In the genomic region with DNA sequence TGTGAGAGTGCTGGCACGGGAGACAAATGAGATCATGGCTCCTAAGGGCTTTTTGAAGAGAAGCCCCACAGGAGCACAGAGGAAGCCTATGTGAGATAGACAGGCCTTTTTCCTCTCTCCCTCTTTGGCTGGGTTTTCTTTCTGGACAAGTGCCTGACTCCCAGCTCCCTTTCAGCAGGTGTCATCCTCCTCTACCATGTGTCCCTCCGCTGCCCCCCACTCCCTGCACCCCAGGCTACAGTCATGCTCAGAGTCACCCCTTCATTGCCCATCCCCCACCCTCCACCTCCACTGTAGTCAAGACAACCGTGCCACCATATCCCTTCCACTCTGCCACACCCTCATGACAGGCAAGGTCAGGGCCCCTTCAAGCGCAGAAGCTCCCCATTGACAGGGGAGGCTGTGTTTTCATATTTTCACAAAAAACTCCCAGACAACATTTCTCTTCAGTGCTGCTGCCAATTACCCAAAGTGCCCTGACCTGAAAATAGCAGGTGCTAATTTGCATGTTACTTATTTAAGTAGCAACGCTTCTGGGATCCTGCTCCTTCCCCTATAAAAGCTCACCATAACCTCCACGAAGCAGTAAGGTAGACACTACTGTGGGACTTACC, we compare ENCODE assay signal across 14 cellular contexts.
DNase-seq lines count a peak whose midpoint lies in the region; ATAC-seq and TF ChIP-seq lines count a peak whose summit lies in the region.
"Had no signal": no experiment of that assay in that cellular context is flagged by ENCODE, and none has a peak within 500 bp of the region (broad histone marks: within the 10 kb centered on the region; RNA-seq: fewer than 3 reads in every experiment).

No MANE protein-coding gene starts in this region.

- no peak overlapping the region for H2BK5ac ChIP-seq in H9 (ENCODE audit: insufficient read length, low read length)

- 0 out of 2 replicates have a peak overlapping the region, but pooled peaks have one; percentile 10 for H3K14ac ChIP-seq in H9 (ENCODE audit: insufficient read depth, low read length)

- no peak overlapping the region for H4K8ac ChIP-seq in H9 (replicated peaks; ENCODE audit: insufficient read length, low read depth, low read length)

- peak overlapping the region; percentile 70 to 100 (median 99); a peak in 6 of 7 replicates for H3K27ac Mint-ChIP-seq in H9
- H3K27ac Mint-ChIP-seq: CD8-positive, alpha-beta memory T cell had no signal

- peak overlapping the region; percentile 7 to 95; a peak in 2 of 5 replicates for H3K4me3 Mint-ChIP-seq in H9

- H3K4me3 ChIP-seq in hepatocyte = no peak overlapping the region
- no peak overlapping the region for H3K4me3 ChIP-seq in skeletal muscle satellite cell (ENCODE audit: low read length)
- no peak overlapping the region for H3K4me3 ChIP-seq in MG63
- H3K4me3 ChIP-seq: colonic mucosa had no signal

- H2AFZ ChIP-seq in H9 (ENCODE audit: low read length) = no peak overlapping the region
- no peak overlapping the region for H2AFZ ChIP-seq in hepatocyte

- intact Hi-C loops in posterior vena cava (cut with DNase I) = no loop called here

- H3K4me1 Mint-ChIP-seq in H9 = peaks cover 56 to 63% of the 10 kb centered on the region in 2 experiments

- peaks cover 0 to 2% (median 0%) of the 10 kb centered on the region in 3 experiments; a peak in 3 of 7 replicates for H3K36me3 Mint-ChIP-seq in H9 (ENCODE audit: insufficient read depth in 1 of 3, low read depth in 3 of 3)

- H4K91ac ChIP-seq in H9 (ENCODE audit: insufficient read length, low read depth, low read length) = no peak overlapping the region

- H3K9me2 ChIP-seq in hepatocyte (replicated peaks; ENCODE audit: insufficient read depth) = no peaks in the 10 kb centered on the region

- H3K4ac ChIP-seq in H9 (ENCODE audit: low read depth, low read length) = no peak overlapping the region

- H3K27ac ChIP-seq in H9 (ENCODE audit: insufficient read length, low read depth, low read length) = no peak overlapping the region
- H3K27ac ChIP-seq in hepatocyte = peak overlapping the region; percentile 59
- H3K27ac ChIP-seq: colonic mucosa had no signal

- H3K79me2 ChIP-seq in H9 (ENCODE audit: insufficient read depth, low read length) (no peaks in the 10 kb centered on the region; the same call in 1 of the 2 replicates), hepatocyte (peaks cover 32% of the 10 kb centered on the region)

- H3K79me1 ChIP-seq in H9 (ENCODE audit: insufficient read depth, low read depth, low read length, poor library complexity, severe bottlenecking) = no peaks in the 10 kb centered on the region

- H3K23ac ChIP-seq in H9 (ENCODE audit: insufficient read length, low read depth, low read length) = no peak overlapping the region

- no peaks in the 10 kb centered on the region for H4K20me1 ChIP-seq in H9 (ENCODE audit: control insufficient read depth, insufficient read depth, insufficient read length)
- H4K20me1 ChIP-seq in hepatocyte (ENCODE audit: insufficient read depth, poor library complexity, severe bottlenecking) = no peaks in the 10 kb centered on the region

- H3K9me3 ChIP-seq in H9 (ENCODE audit: control insufficient read depth, low read depth, low read length) = no peaks in the 10 kb centered on the region
- no peaks in the 10 kb centered on the region for H3K9me3 ChIP-seq in hepatocyte (ENCODE audit: low read depth)
- H3K9me3 ChIP-seq in skeletal muscle satellite cell (replicated peaks; ENCODE audit: low read length) = no peaks in the 10 kb centered on the region
- H3K9me3 ChIP-seq in MG63 = no peaks in the 10 kb centered on the region
- H3K9me3 ChIP-seq: colonic mucosa had no signal

- H3K4me1 ChIP-seq in H9 (ENCODE audit: insufficient read depth, low read length) = peaks cover 31% of the 10 kb centered on the region
- H3K4me1 ChIP-seq in hepatocyte (ENCODE audit: insufficient read depth) = peaks cover 26% of the 10 kb centered on the region
- H3K4me1 ChIP-seq in skeletal muscle satellite cell (ENCODE audit: control insufficient read depth, insufficient read depth, low read length) = peaks cover 63% of the 10 kb centered on the region
- H3K4me1 ChIP-seq: colonic mucosa had no signal

- H3K27me3 ChIP-seq in H9 (ENCODE audit: insufficient read depth, low read length) (no peaks in the 10 kb centered on the region; the same call in 1 of the 2 replicates), hepatocyte (no peaks in the 10 kb centered on the region), skeletal muscle satellite cell (ENCODE audit: control insufficient read depth, insufficient read depth, low read length) (no peaks in the 10 kb centered on the region), MG63 (no peaks in the 10 kb centered on the region)
- H3K27me3 ChIP-seq: colonic mucosa had no signal

- H3K18ac ChIP-seq in H9 (ENCODE audit: insufficient read length, low read depth, low read length) = peak overlapping the region; percentile 39

- no peak overlapping the region for H3T11ph ChIP-seq in H9 (ENCODE audit: low read length)

- H3K36me3 ChIP-seq in hepatocyte (replicated peaks; ENCODE audit: insufficient read depth, low read depth) (no peaks in the 10 kb centered on the region), skeletal muscle satellite cell (ENCODE audit: insufficient read depth, low read length) (peaks cover 29% of the 10 kb centered on the region), MG63 (peaks cover 40% of the 10 kb centered on the region)
- H3K36me3 ChIP-seq: colonic mucosa had no signal

- no CpG with 5 or more reads among the region's 6 CpGs for WGBS in H9 (ENCODE audit: extremely low coverage, insufficient read length, low lambda C conversion rate)
- 71% methylated on average over 6 of the region's 6 CpGs for WGBS in hepatocyte (ENCODE audit: low lambda C conversion rate, missing lambda C conversion rate)

- no peak for TF ChIP-seq CTCF in H9 (conservative IDR thresholded peaks at IDR 0.05)
- no peak for TF ChIP-seq CTCF in hepatocyte (IDR thresholded peaks at IDR 0.05; ENCODE audit: poor library complexity)

- peaks cover 15% of the 10 kb centered on the region for H3K27me3 Mint-ChIP-seq in H9 (ENCODE audit: low read depth)

- H4K5ac ChIP-seq in H9 (ENCODE audit: insufficient read length, low read depth, low read length) = peak overlapping the region; percentile 15

- no peak overlapping the region for H3K56ac ChIP-seq in H9 (ENCODE audit: insufficient read length, low read depth, low read length)

- H3K9ac ChIP-seq in H9 (ENCODE audit: extremely low read depth, insufficient read length, low read length) = no peak overlapping the region
- peak overlapping the region; percentile 17 for H3K9ac ChIP-seq in skeletal muscle satellite cell (ENCODE audit: low read depth, low read length)

- DNase-seq in H9 = no peak
- DNase-seq in RPMI8226 = peak; percentile 89
- DNase-seq in hepatocyte (ENCODE audit: low spot score) = no peak
- no peak for DNase-seq in posterior vena cava (ENCODE audit: low spot score)
- no peak for DNase-seq in MG63
- DNase-seq: activated naive CD4-positive, alpha-beta T cell treated with Interleukin-2 at 50 U/mL for 16 hours; CD8-positive, alpha-beta memory T cell; colonic mucosa; GF-D8; NCI-H2081 treated with DMSO at 0.1 percent for 48 hours; stimulated activated naive CD8-positive, alpha-beta T cell treated with anti-CD3 and anti-CD28 coated beads, Interleukin-15, Interleukin-2, amounts not matched to agents 100 U/mL and 50 U/mL, for 24 hours had no signal

- H2BK20ac ChIP-seq in H9 (ENCODE audit: low read depth, low read length, poor library complexity, severe bottlenecking) = no peak overlapping the region

- no peaks in the 10 kb centered on the region for H3K9me3 Mint-ChIP-seq in H9
- H3K9me3 Mint-ChIP-seq: CD8-positive, alpha-beta memory T cell had no signal

- no peak overlapping the region for H2AK5ac ChIP-seq in H9 (ENCODE audit: insufficient read length, low read length)

- H3K23me2 ChIP-seq in H9 (ENCODE audit: insufficient read length, low read depth, low read length, poor library complexity, severe bottlenecking) = peaks cover 21% of the 10 kb centered on the region

- H3K4me2 ChIP-seq in H9 (ENCODE audit: insufficient read depth, insufficient read length, low read length) (no peak overlapping the region), hepatocyte (no peak overlapping the region), skeletal muscle satellite cell (ENCODE audit: low read length) (no peak overlapping the region)

- H2BK15ac ChIP-seq in H9 (ENCODE audit: low read depth, low read length) = no peak overlapping the region

- H2BK120ac ChIP-seq in H9 (ENCODE audit: low read depth, low read length, poor library complexity, severe bottlenecking) = no peak overlapping the region

- H2BK12ac ChIP-seq in H9 (ENCODE audit: insufficient read length, low read depth, low read length) = no peak overlapping the region

- ATAC-seq in HG02623 (IDR thresholded peaks at IDR 0.05; ENCODE audit: unreplicated experiment) (no peak), HG02798 (IDR thresholded peaks at IDR 0.05; ENCODE audit: poor library complexity, unreplicated experiment) (no peak)
- ATAC-seq: stimulated activated naive CD8-positive, alpha-beta T cell treated with anti-CD3 and anti-CD28 coated beads, Interleukin-15, Interleukin-2, amounts not matched to agents 100 U/mL and 50 U/mL, for 24 hours had no signal
